Comparison of ENCODE assay signal across 1 cellular context in the genomic region with DNA sequence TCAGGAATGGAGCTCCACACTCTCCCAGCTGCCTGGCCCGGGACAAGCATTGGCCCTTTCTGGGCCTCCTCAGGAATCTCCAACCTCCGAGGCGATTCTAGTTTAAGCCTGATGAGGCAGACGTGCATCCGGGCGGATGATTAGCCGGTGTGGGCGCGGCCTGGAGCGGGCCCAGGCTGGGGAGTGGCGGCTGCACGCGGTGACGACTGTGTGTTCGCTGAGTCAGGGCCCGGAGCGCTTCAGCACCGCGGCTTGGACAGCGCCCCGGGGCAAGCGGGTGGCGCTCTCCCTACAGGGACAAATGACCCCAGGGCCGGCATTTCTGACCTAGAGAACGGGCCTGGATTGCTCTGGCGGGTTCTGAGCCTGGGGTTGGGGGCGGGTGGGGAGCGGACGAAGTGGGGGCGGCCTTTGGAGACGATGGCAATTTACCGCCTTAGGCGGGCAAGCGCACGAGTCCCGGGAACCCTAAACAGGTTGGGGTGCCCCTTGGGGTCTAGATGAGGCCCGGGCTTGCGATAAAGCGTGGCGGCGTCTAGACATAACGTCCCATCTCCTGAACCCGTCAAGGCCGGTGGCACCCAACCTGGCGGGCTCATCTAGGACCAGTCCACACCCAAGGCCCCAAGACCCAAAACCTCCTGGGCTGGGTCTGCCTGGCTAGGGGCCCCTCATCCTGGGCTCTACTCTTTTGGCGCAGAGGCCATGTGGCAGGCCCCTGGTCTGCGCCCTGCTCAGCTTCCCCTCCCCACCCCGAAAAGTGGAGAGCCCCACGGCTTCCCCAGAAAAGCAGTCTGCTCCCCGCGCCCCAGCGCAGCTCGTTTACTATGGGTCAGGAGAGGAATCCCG.
TF ChIP-seq lines count a peak whose summit lies in the region.

No MANE protein-coding gene starts in this region.

TF ChIP-seq in K562, 482 proteins besides CTCF, POLR2A, EP300 and RAD21 (continued from another document and continues in another):
- peak; percentile 69; the same call in 1 of the 2 replicates for TF ChIP-seq ZSCAN29 (IDR thresholded peaks at IDR 0.05)
- TF ChIP-seq PHB (CRISPR knock-in tag; IDR thresholded peaks at IDR 0.05) = no peak
- no peak for TF ChIP-seq ZFPM2 (CRISPR knock-in tag; IDR thresholded peaks at IDR 0.05)
- TF ChIP-seq THRA (IDR thresholded peaks at IDR 0.05) = no peak
- no peak for TF ChIP-seq RBFOX2 (IDR thresholded peaks at IDR 0.05; ENCODE audit: low read depth, low read length)
- TF ChIP-seq NR2F6 (CRISPR knock-in tag; IDR thresholded peaks at IDR 0.05) = no peak
- TF ChIP-seq EHMT2 (IDR thresholded peaks at IDR 0.05) = peak; percentile 99
- TF ChIP-seq NFRKB (IDR thresholded peaks at IDR 0.05; ENCODE audit: low read depth) = no peak
- TF ChIP-seq FOXK1 (CRISPR knock-in tag; IDR thresholded peaks at IDR 0.05; ENCODE audit: borderline replicate concordance) = no peak
- TF ChIP-seq RB1 (IDR thresholded peaks at IDR 0.05; ENCODE audit: low read depth) = peak; percentile 79; the same call in 1 of the 2 replicates
- no peak for TF ChIP-seq NCOA6 (IDR thresholded peaks at IDR 0.05)
- no peak for TF ChIP-seq ZNF586 (CRISPR knock-in tag; conservative IDR thresholded peaks at IDR 0.05)
- no peak for TF ChIP-seq ZNF232 (CRISPR knock-in tag; IDR thresholded peaks at IDR 0.05)
- TF ChIP-seq NFE2 (IDR thresholded peaks at IDR 0.05; ENCODE audit: low read depth) = peak; percentile 89
- TF ChIP-seq TEAD4 (IDR thresholded peaks at IDR 0.05; ENCODE audit: low read length) = no peak
- no peak for TF ChIP-seq TEAD4 (CRISPR knock-in tag; IDR thresholded peaks at IDR 0.05; ENCODE audit: borderline replicate concordance)
- TF ChIP-seq, protein P1, sequence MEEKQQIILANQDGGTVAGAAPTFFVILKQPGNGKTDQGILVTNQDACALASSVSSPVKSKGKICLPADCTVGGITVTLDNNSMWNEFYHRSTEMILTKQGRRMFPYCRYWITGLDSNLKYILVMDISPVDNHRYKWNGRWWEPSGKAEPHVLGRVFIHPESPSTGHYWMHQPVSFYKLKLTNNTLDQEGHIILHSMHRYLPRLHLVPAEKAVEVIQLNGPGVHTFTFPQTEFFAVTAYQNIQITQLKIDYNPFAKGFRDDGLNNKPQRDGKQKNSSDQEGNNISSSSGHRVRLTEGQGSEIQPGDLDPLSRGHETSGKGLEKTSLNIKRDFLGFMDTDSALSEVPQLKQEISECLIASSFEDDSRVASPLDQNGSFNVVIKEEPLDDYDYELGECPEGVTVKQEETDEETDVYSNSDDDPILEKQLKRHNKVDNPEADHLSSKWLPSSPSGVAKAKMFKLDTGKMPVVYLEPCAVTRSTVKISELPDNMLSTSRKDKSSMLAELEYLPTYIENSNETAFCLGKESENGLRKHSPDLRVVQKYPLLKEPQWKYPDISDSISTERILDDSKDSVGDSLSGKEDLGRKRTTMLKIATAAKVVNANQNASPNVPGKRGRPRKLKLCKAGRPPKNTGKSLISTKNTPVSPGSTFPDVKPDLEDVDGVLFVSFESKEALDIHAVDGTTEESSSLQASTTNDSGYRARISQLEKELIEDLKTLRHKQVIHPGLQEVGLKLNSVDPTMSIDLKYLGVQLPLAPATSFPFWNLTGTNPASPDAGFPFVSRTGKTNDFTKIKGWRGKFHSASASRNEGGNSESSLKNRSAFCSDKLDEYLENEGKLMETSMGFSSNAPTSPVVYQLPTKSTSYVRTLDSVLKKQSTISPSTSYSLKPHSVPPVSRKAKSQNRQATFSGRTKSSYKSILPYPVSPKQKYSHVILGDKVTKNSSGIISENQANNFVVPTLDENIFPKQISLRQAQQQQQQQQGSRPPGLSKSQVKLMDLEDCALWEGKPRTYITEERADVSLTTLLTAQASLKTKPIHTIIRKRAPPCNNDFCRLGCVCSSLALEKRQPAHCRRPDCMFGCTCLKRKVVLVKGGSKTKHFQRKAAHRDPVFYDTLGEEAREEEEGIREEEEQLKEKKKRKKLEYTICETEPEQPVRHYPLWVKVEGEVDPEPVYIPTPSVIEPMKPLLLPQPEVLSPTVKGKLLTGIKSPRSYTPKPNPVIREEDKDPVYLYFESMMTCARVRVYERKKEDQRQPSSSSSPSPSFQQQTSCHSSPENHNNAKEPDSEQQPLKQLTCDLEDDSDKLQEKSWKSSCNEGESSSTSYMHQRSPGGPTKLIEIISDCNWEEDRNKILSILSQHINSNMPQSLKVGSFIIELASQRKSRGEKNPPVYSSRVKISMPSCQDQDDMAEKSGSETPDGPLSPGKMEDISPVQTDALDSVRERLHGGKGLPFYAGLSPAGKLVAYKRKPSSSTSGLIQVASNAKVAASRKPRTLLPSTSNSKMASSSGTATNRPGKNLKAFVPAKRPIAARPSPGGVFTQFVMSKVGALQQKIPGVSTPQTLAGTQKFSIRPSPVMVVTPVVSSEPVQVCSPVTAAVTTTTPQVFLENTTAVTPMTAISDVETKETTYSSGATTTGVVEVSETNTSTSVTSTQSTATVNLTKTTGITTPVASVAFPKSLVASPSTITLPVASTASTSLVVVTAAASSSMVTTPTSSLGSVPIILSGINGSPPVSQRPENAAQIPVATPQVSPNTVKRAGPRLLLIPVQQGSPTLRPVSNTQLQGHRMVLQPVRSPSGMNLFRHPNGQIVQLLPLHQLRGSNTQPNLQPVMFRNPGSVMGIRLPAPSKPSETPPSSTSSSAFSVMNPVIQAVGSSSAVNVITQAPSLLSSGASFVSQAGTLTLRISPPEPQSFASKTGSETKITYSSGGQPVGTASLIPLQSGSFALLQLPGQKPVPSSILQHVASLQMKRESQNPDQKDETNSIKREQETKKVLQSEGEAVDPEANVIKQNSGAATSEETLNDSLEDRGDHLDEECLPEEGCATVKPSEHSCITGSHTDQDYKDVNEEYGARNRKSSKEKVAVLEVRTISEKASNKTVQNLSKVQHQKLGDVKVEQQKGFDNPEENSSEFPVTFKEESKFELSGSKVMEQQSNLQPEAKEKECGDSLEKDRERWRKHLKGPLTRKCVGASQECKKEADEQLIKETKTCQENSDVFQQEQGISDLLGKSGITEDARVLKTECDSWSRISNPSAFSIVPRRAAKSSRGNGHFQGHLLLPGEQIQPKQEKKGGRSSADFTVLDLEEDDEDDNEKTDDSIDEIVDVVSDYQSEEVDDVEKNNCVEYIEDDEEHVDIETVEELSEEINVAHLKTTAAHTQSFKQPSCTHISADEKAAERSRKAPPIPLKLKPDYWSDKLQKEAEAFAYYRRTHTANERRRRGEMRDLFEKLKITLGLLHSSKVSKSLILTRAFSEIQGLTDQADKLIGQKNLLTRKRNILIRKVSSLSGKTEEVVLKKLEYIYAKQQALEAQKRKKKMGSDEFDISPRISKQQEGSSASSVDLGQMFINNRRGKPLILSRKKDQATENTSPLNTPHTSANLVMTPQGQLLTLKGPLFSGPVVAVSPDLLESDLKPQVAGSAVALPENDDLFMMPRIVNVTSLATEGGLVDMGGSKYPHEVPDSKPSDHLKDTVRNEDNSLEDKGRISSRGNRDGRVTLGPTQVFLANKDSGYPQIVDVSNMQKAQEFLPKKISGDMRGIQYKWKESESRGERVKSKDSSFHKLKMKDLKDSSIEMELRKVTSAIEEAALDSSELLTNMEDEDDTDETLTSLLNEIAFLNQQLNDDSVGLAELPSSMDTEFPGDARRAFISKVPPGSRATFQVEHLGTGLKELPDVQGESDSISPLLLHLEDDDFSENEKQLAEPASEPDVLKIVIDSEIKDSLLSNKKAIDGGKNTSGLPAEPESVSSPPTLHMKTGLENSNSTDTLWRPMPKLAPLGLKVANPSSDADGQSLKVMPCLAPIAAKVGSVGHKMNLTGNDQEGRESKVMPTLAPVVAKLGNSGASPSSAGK (IDR thresholded peaks at IDR 0.05) = no peak
- TF ChIP-seq RBM15 (IDR thresholded peaks at IDR 0.05; ENCODE audit: insufficient read depth, low read length) = no peak
- TF ChIP-seq SMAD4 (CRISPR knock-in tag; conservative IDR thresholded peaks at IDR 0.05) = peak; percentile 69
- no peak for TF ChIP-seq NONO (IDR thresholded peaks at IDR 0.05; ENCODE audit: low read depth in 2 of 2, low read length in 1 of 2)
- TF ChIP-seq ZNF395 (CRISPR knock-in tag; IDR thresholded peaks at IDR 0.05) = peak; percentile 89
- TF ChIP-seq JUN (IDR thresholded peaks at IDR 0.05; ENCODE audit: borderline replicate concordance, low read depth, low read length) = peak; percentile 65; the same call in 1 of the 2 replicates
- no peak for TF ChIP-seq JUN (CRISPR knock-in tag; IDR thresholded peaks at IDR 0.05; ENCODE audit: borderline replicate concordance)
- no peak for TF ChIP-seq ZNF41 (CRISPR knock-in tag; conservative IDR thresholded peaks at IDR 0.05)
- TF ChIP-seq UBTF (IDR thresholded peaks at IDR 0.05; ENCODE audit: borderline replicate concordance in 1 of 2, low read depth in 2 of 2, low read length in 2 of 2) = peak in 1 of 2 experiments; percentile 93; a peak in 2 of 4 replicates
- TF ChIP-seq STAG1 (CRISPR knock-in tag; IDR thresholded peaks at IDR 0.05; ENCODE audit: borderline replicate concordance) = no peak
- no peak for TF ChIP-seq ARID1B (IDR thresholded peaks at IDR 0.05)
- peak; percentile 62; the same call in 1 of the 2 replicates for TF ChIP-seq PKNOX1 (IDR thresholded peaks at IDR 0.05)
- TF ChIP-seq, protein P2, sequence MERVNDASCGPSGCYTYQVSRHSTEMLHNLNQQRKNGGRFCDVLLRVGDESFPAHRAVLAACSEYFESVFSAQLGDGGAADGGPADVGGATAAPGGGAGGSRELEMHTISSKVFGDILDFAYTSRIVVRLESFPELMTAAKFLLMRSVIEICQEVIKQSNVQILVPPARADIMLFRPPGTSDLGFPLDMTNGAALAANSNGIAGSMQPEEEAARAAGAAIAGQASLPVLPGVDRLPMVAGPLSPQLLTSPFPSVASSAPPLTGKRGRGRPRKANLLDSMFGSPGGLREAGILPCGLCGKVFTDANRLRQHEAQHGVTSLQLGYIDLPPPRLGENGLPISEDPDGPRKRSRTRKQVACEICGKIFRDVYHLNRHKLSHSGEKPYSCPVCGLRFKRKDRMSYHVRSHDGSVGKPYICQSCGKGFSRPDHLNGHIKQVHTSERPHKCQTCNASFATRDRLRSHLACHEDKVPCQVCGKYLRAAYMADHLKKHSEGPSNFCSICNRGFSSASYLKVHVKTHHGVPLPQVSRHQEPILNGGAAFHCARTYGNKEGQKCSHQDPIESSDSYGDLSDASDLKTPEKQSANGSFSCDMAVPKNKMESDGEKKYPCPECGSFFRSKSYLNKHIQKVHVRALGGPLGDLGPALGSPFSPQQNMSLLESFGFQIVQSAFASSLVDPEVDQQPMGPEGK (CRISPR knock-in tag; IDR thresholded peaks at IDR 0.05; ENCODE audit: borderline replicate concordance) = no peak
- TF ChIP-seq ETS1 (conservative IDR thresholded peaks at IDR 0.05; ENCODE audit: control insufficient read depth, low read depth, low read length) = peak; percentile 57
- no peak for TF ChIP-seq NR2C2 (CRISPR knock-in tag; IDR thresholded peaks at IDR 0.05)
- TF ChIP-seq NR2C2 (tag; IDR thresholded peaks at IDR 0.05) = no peak
- no peak for TF ChIP-seq BRF1 (IDR thresholded peaks at IDR 0.05; ENCODE audit: borderline replicate concordance, extremely low read depth, insufficient read length)
- TF ChIP-seq CREB1 (IDR thresholded peaks at IDR 0.05) = no peak
- 0 out of 2 replicates have a peak, but pooled peaks have one; percentile 41 for TF ChIP-seq CREB1 (CRISPR knock-in tag; IDR thresholded peaks at IDR 0.05)
- TF ChIP-seq ZNF551 (CRISPR knock-in tag; IDR thresholded peaks at IDR 0.05) = no peak
